ENCODE assay signal across 10 cellular contexts in the genomic region with DNA sequence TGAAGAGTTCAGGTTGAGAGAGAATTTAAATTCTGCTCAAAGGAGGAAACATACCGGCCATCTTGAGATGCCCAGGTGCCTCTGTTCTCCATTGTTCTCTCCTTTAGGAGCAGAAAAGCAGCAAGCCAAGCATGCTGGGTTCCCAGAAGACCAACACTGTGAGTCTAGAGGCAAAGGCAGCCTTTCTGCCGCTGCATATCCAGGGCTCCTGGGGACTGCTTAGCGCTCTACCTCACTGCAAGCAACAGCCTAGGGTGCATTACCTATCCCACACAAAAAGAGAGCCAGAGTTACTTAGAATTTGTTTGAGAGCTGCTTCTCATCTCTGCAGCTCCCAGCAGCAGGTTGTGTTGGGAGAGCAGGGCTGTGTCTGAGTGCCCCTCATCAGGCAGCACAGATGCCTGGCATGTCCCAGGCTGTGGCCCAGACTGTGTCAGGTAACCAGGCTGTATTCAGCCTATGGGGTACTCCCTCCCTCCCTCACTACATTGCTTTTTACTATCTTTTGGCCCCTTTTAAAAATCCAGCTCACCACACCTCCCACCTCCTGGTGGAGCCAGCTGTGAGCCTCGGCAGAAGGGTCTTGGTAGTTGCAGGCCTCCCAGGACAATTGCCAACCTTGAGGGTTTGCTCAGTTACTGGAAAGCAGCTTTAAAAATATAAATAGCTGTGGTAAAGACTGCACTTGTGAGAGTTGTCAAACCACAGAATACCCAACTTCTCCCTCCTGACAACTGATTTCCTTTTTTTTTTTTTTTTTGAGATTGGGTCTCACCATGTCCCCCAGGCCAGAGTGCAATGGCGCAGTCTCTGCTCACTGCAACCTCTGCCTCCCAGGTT.
DNase-seq lines count a peak whose midpoint lies in the region; ATAC-seq lines count a peak whose summit lies in the region.
"Had no signal": no experiment of that assay in that cellular context is flagged by ENCODE, and none has a peak within 500 bp of the region (broad histone marks: within the 10 kb centered on the region; RNA-seq: fewer than 3 reads in every experiment).

No MANE protein-coding gene starts in this region.

- no peak overlapping the region for H3K27ac ChIP-seq in caudate nucleus (ENCODE audit: low read depth, low read length)

- ATAC-seq in HG02885 (IDR thresholded peaks at IDR 0.05; ENCODE audit: poor library complexity, unreplicated experiment) = peak; percentile 72
- ATAC-seq: A549 had no signal

- peak; percentile 57 for DNase-seq in NK-92 treated with Interleukin-12 subunit alpha and Interleukin-12 subunit beta, amount 100 ng/mL, for 24 hours (lab: John Stamatoyannopoulos, UW)
- DNase-seq in NK-92 (lab: John Stamatoyannopoulos, UW; ENCODE audit: unreplicated experiment) = no peak
- DNase-seq in OCI-M1 (lab: John Stamatoyannopoulos, UW) = peak; percentile 51
- peak; percentile 28 for DNase-seq in skeletal muscle cell (ENCODE audit: low read depth)
- no peak for DNase-seq in activated CD4-positive, alpha-beta T cell treated with anti-CD3 and anti-CD28 coated beads for 4 hours
- no peak for DNase-seq in caudate nucleus (lab: John Stamatoyannopoulos, UW)
- DNase-seq in NCI-H2171 treated with DMSO at 0.1 percent for 48 hours (lab: John Stamatoyannopoulos, UW) = no peak
- DNase-seq: activated gamma-delta T cell treated with Interleukin-2 at 50 U/mL for 16 hours had no signal

- H3K4me3 ChIP-seq in skeletal muscle cell (ENCODE audit: low read depth, low read length) = no peak overlapping the region
- H3K4me3 ChIP-seq: A549 had no signal

Comparison
In these comparisons a context has a peak if more than half of its experiments do, and no peak if none do; other contexts are left out.
1. DNase-seq: peak in NK-92 treated with Interleukin-12 subunit alpha and Interleukin-12 subunit beta, amount 100 ng/mL, for 24 hours (single experiment), OCI-M1 (single experiment) and skeletal muscle cell (single experiment); none in NK-92 (single experiment), activated CD4-positive, alpha-beta T cell treated with anti-CD3 and anti-CD28 coated beads for 4 hours (0 of 2), caudate nucleus (0 of 61) and NCI-H2171 treated with DMSO at 0.1 percent for 48 hours (single experiment).